In genomic region chr2:212078103-212078502, GRCh38 we compare ENCODE assay signal across 16 cellular contexts.
DNase-seq lines count a peak whose midpoint lies in the region; ATAC-seq, FAIRE-seq and TF ChIP-seq lines count a peak whose summit lies in the region.
"Had no signal": no experiment of that assay in that cellular context is flagged by ENCODE, and none has a peak within 500 bp of the region (broad histone marks: within the 10 kb centered on the region; RNA-seq: fewer than 3 reads in every experiment).

No MANE protein-coding gene starts in this region.

- TF ChIP-seq POLR2A in thyroid gland (IDR thresholded peaks at IDR 0.05): no peak
- no peak for TF ChIP-seq POLR2A in GM12892 (IDR thresholded peaks at IDR 0.05; ENCODE audit: low read depth, low read length)

- no peak for TF ChIP-seq CTCF in thyroid gland (IDR thresholded peaks at IDR 0.05)

- ATAC-seq in GM18502 (IDR thresholded peaks at IDR 0.05; ENCODE audit: poor library complexity, unreplicated experiment) (peak; percentile 82), GM19468 (IDR thresholded peaks at IDR 0.05; ENCODE audit: extremely low read depth, unreplicated experiment) (peak; percentile 75), HG03097 (IDR thresholded peaks at IDR 0.05; ENCODE audit: low FRiP score, unreplicated experiment) (peak; percentile 66)
- ATAC-seq: left lung had no signal

- DNase-seq in RPMI8226: peak; percentile 4
- no peak for DNase-seq in thyroid gland
- no peak for DNase-seq in ACHN
- DNase-seq in GM12892 (ENCODE audit: insufficient read length): no peak
- DNase-seq in HT-29 (ENCODE audit: low spot score): no peak
- DNase-seq: activated CD4-positive, alpha-beta T cell treated with anti-CD3 and anti-CD28 coated beads for 4 hours; activated naive CD4-positive, alpha-beta T cell treated with anti-CD3 and anti-CD28 coated beads, Interleukin-2, amount 50 U/mL, for 16 hours; cortex of kidney; left lung; NCI-H510A treated with DMSO at 0.1 percent for 48 hours; occipital lobe; stimulated activated CD4-positive, alpha-beta T cell treated with anti-CD3 and anti-CD28 coated beads, Interleukin-4, amount 100 ng/mL, for 24 hours had no signal

- no peaks in the 10 kb centered on the region for H3K4me1 ChIP-seq in thyroid gland
- H3K4me1 ChIP-seq: left lung had no signal

- H3K27me3 ChIP-seq in thyroid gland: no peaks in the 10 kb centered on the region
- H3K27me3 ChIP-seq: left lung had no signal

- no peak overlapping the region for H3K4me3 ChIP-seq in thyroid gland (replicated peaks in 1 of 3)
- H3K4me3 ChIP-seq: left lung, SK-N-MC had no signal

- H3K36me3 ChIP-seq in thyroid gland: no peaks in the 10 kb centered on the region
- H3K36me3 ChIP-seq: left lung had no signal

- WGBS in thyroid gland, 2 donors: 92 to 93% methylated on average over 4 of the region's 4 CpGs

- FAIRE-seq in GM12892 (lab: Jason Lieb, UNC): no peak

- intact Hi-C loops in thyroid gland (cut with DNase I): no loop called here

- no peaks in the 10 kb centered on the region for H3K9me3 ChIP-seq in thyroid gland
- H3K9me3 ChIP-seq: left lung had no signal

- in situ Hi-C loops in ACHN (cut with HindIII; ENCODE audit: low pct_ligation_motif_present, low pct_unique_long_range_greater_than_20kb, low sequenced_read_pairs): no loop called here

- no peak overlapping the region for H3K27ac ChIP-seq in thyroid gland
- H3K27ac ChIP-seq: left lung, SK-N-MC had no signal
